17 cellular contexts compared by ENCODE assay signal in the genomic region with DNA sequence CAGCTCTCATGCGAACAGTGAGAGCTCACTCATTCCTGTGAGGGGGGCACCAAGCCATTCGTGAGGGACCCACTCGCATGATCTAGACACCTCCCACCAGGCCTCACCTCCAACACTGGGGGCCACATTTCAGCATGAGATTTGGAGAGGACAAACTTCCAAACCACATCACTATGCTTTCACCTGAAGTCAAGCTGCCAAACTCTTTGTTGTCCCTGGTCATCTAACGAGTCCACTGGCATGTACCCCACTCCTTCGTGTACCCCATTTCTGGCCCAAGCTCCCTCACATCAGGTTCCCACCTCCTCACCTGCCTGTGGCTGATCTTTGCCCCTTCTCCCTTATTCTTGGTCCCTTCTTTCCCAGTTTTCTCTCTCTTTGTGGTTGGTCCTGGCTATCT.
DNase-seq lines count a peak whose midpoint lies in the region; ATAC-seq and TF ChIP-seq lines count a peak whose summit lies in the region.
"Had no signal": no experiment of that assay in that cellular context is flagged by ENCODE, and none has a peak within 500 bp of the region (broad histone marks: within the 10 kb centered on the region; RNA-seq: fewer than 3 reads in every experiment).

No MANE protein-coding gene starts in this region.

- H3K79me2 ChIP-seq in osteoblast (ENCODE audit: insufficient read depth, low read length): no peaks in the 10 kb centered on the region

- no peaks in the 10 kb centered on the region for H3K4me1 Mint-ChIP-seq in activated CD8-positive, alpha-beta T cell treated with anti-CD3 and anti-CD28 coated beads for 36 hours (ENCODE audit: low read depth)

- CTCF ChIA-PET in activated CD8-positive, alpha-beta T cell treated with anti-CD3 and anti-CD28 coated beads for 36 hours (lab: Charles Lee): no interaction called here

- no peak overlapping the region for H3K4me2 ChIP-seq in osteoblast (ENCODE audit: insufficient read depth, low read length)
- H3K4me2 ChIP-seq: GM23338 had no signal

- H3K9me3 Mint-ChIP-seq in activated CD8-positive, alpha-beta T cell treated with anti-CD3 and anti-CD28 coated beads for 36 hours: no peaks in the 10 kb centered on the region
- H3K9me3 Mint-ChIP-seq: CD8-positive, alpha-beta T cell; GM23338 had no signal

- H4K20me1 ChIP-seq in osteoblast (ENCODE audit: insufficient read depth, low read length): no peaks in the 10 kb centered on the region

- DNase-seq in adipocyte (ENCODE audit: low read depth): no peak
- peak; percentile 29 for DNase-seq in ecto neural progenitor cell (ENCODE audit: low spot score)
- no peak for DNase-seq in osteoblast (ENCODE audit: insufficient read length, low spot score, missing footprints)
- no peak for DNase-seq in upper lobe of right lung
- no peak for DNase-seq in SIG-M5 (lab: John Stamatoyannopoulos, UW)
- DNase-seq in activated CD8-positive, alpha-beta T cell treated with anti-CD3 and anti-CD28 coated beads for 36 hours: no peak
- no peak for DNase-seq in NCI-H1694 treated with DMSO at 0.1 percent for 48 hours (lab: John Stamatoyannopoulos, UW)
- DNase-seq: CD8-positive, alpha-beta T cell; DND-41; GF-D8; NCI-H1436 treated with DMSO at 0.1 percent for 48 hours; NCI-H2081 treated with DMSO at 0.1 percent for 48 hours; NCI-H2227 treated with DMSO at 0.1 percent for 48 hours; NCI-H526 treated with DMSO at 0.1 percent for 48 hours; NK-92 treated with Interleukin-12 subunit alpha and Interleukin-12 subunit beta, amount 100 ng/mL, for 24 hours; OCI-M1 had no signal

- H3K36me3 ChIP-seq in adipocyte (ENCODE audit: control insufficient read depth, insufficient read depth, low read length, severe bottlenecking) (no peaks in the 10 kb centered on the region), osteoblast (ENCODE audit: insufficient read depth, low read length) (no peaks in the 10 kb centered on the region), upper lobe of right lung (no peaks in the 10 kb centered on the region)

- peak overlapping the region; percentile 62 for H3K27ac ChIP-seq in osteoblast (ENCODE audit: low read depth, low read length)
- peak overlapping the region; percentile 30 for H3K27ac ChIP-seq in upper lobe of right lung

- peak overlapping the region; percentile 65 for H3K9ac ChIP-seq in adipocyte (ENCODE audit: low read length)

- TF ChIP-seq CTCF in osteoblast (IDR thresholded peaks at IDR 0.05; ENCODE audit: extremely low read depth, low read depth, low read length) (no peak), upper lobe of right lung (IDR thresholded peaks at IDR 0.05) (no peak)
- no peak for TF ChIP-seq CTCF in activated CD8-positive, alpha-beta T cell treated with anti-CD3 and anti-CD28 coated beads for 36 hours (IDR thresholded peaks at IDR 0.05)

- no peak overlapping the region for H3K27ac Mint-ChIP-seq in activated CD8-positive, alpha-beta T cell treated with anti-CD3 and anti-CD28 coated beads for 36 hours
- H3K27ac Mint-ChIP-seq: CD8-positive, alpha-beta T cell; GM23338 had no signal

- H3K9me3 ChIP-seq in adipocyte (ENCODE audit: control insufficient read depth, low read length) (no peaks in the 10 kb centered on the region), osteoblast (ENCODE audit: low read depth, low read length) (no peaks in the 10 kb centered on the region), upper lobe of right lung (no peaks in the 10 kb centered on the region)

- no peak overlapping the region for H2AFZ ChIP-seq in osteoblast (ENCODE audit: low read length)
- H2AFZ ChIP-seq: GM23338 had no signal

- no peaks in the 10 kb centered on the region for H3K27me3 ChIP-seq in adipocyte (replicated peaks; ENCODE audit: control insufficient read depth, insufficient read depth, low read length)
- H3K27me3 ChIP-seq in osteoblast (ENCODE audit: insufficient read depth, low read length): no peaks in the 10 kb centered on the region
- H3K27me3 ChIP-seq in upper lobe of right lung: no peaks in the 10 kb centered on the region

- H3K36me3 Mint-ChIP-seq in activated CD8-positive, alpha-beta T cell treated with anti-CD3 and anti-CD28 coated beads for 36 hours (ENCODE audit: low read depth): no peaks in the 10 kb centered on the region
- H3K36me3 Mint-ChIP-seq: CD8-positive, alpha-beta T cell had no signal

- POLR2A ChIA-PET in activated CD8-positive, alpha-beta T cell treated with anti-CD3 and anti-CD28 coated beads for 36 hours (lab: Charles Lee): no interaction called here

- H3K4me3 Mint-ChIP-seq in activated CD8-positive, alpha-beta T cell treated with anti-CD3 and anti-CD28 coated beads for 36 hours: no peak overlapping the region
- H3K4me3 Mint-ChIP-seq: CD8-positive, alpha-beta T cell; GM23338 had no signal

- intact Hi-C loops in upper lobe of right lung (cut with DNase I): no loop called here
- intact Hi-C loops in activated CD8-positive, alpha-beta T cell treated with anti-CD3 and anti-CD28 coated beads for 36 hours (cut with micrococcal nuclease): no loop called here

- H3K4me1 ChIP-seq in adipocyte (ENCODE audit: control insufficient read depth, insufficient read depth, low read length) (peaks cover 72% of the 10 kb centered on the region), osteoblast (ENCODE audit: insufficient read depth, low read length) (peaks cover 35% of the 10 kb centered on the region), upper lobe of right lung (peaks cover 18% of the 10 kb centered on the region)

- H3K27me3 Mint-ChIP-seq in activated CD8-positive, alpha-beta T cell treated with anti-CD3 and anti-CD28 coated beads for 36 hours: peaks cover 2% of the 10 kb centered on the region

- no peak overlapping the region for H3K4me3 ChIP-seq in adipocyte (ENCODE audit: low read length)
- no peak overlapping the region for H3K4me3 ChIP-seq in osteoblast (ENCODE audit: insufficient read depth, low read length)
- H3K4me3 ChIP-seq in upper lobe of right lung: no peak overlapping the region
- H3K4me3 ChIP-seq: GM23338 had no signal

- no peak for ATAC-seq in upper lobe of right lung
- ATAC-seq in activated CD8-positive, alpha-beta T cell treated with anti-CD3 and anti-CD28 coated beads for 36 hours: no peak
- ATAC-seq: CD8-positive, alpha-beta T cell; GM23338 had no signal
